ENCODE assay signal across 24 cellular contexts in the genomic region with DNA sequence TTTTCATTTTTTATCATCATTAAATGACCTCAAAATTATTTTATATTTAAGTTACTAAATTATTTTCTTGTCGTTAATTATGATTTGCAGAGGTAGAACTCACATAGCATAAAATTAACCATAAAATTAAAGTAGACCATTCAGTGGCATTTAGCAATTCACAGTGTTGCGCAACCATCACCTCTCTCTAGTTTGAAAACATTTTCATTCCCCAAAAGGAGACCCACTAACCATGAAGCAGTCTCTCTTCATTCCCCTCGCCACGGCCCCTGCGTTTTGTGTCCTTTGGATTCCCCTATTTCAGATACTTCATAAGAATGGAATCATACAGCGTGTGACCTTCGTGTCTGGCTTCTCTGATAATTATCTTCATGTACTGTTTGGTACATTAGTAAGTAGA.
"Had no signal": no experiment of that assay in that cellular context is flagged by ENCODE, and none has a peak within 500 bp of the region (broad histone marks: within the 10 kb centered on the region; RNA-seq: fewer than 3 reads in every experiment).

No MANE protein-coding gene starts in this region.

- FAIRE-seq: islet of Langerhans, kidney, small intestine had no signal

- H3K4me3 ChIP-seq: left ventricle myocardium inferior, lung, mucosa of descending colon, ovary, prostate gland, sigmoid colon, spleen, tibial nerve, uterus had no signal

- H3K36me3 ChIP-seq: left ventricle myocardium inferior, ovary, prostate gland, sigmoid colon, spleen, uterus had no signal

- H3K27ac ChIP-seq: left ventricle myocardium inferior, ovary, prostate gland, sigmoid colon, spleen, tibial nerve, uterus had no signal

- H3K27me3 ChIP-seq: ovary, sigmoid colon, spleen, tibial nerve, uterus had no signal

- DNase-seq: hypothalamus; immature natural killer cell; kidney; left ventricle myocardium inferior; midbrain; mucosa of descending colon; naive thymus-derived CD4-positive, alpha-beta T cell; ovary; posterior cingulate gyrus; retina; right cardiac atrium; sigmoid colon; small intestine; spleen; stimulated activated CD4-positive, alpha-beta T cell treated with anti-CD3 and anti-CD28 coated beads, Interleukin-4, amount 100 ng/mL, for 24 hours; stimulated activated naive CD4-positive, alpha-beta T cell; substantia nigra; uterus had no signal

- H3K9me3 ChIP-seq: left ventricle myocardium inferior, mucosa of descending colon, ovary, prostate gland, sigmoid colon, spleen, tibial nerve, uterus had no signal

- ATAC-seq: mucosa of descending colon; naive thymus-derived CD4-positive, alpha-beta T cell; natural killer cell treated with Interleukin-12 subunit alpha and Interleukin-12 subunit beta and Interleukin-15 and Interleukin-18, amount 100 ng/mL, for 72 hours; right cardiac atrium; stimulated activated effector memory CD8-positive, alpha-beta T cell treated with anti-CD3 and anti-CD28 coated beads, Interleukin-12 subunit alpha, Interleukin-12 subunit beta, amount 100 ng/mL, for 72 hours had no signal

- H3K4me1 ChIP-seq: prostate gland, tibial nerve, uterus had no signal
